Comparison of ENCODE assay signal across 30 cellular contexts in genomic region chr11:6442441-6442840, GRCh38. TPM values are rescaled to one million over a fixed set of nuclear protein-coding genes. Genes with fewer than 3 reads are reported as not detected.
"Had no signal": no experiment of that assay in that cellular context is flagged by ENCODE, and none has a peak within 500 bp of the region (broad histone marks: within the 10 kb centered on the region; RNA-seq: fewer than 3 reads in every experiment).

No MANE protein-coding gene starts in this region.

- H3K4me3 ChIP-seq: breast epithelium, cardiac muscle cell, colonic mucosa, esophagus muscularis mucosa, gastrocnemius medialis had no signal

- H3K27ac ChIP-seq: breast epithelium, cardiac muscle cell, colonic mucosa, esophagus muscularis mucosa, foreskin keratinocyte, gastrocnemius medialis had no signal

- H3K36me3 ChIP-seq: breast epithelium, cardiac muscle cell, colonic mucosa, esophagus muscularis mucosa, gastrocnemius medialis had no signal

- H3K27me3 ChIP-seq: breast epithelium, cardiac muscle cell, colonic mucosa, esophagus muscularis mucosa, foreskin keratinocyte, gastrocnemius medialis had no signal

- H3K4me1 ChIP-seq: breast epithelium, colonic mucosa, esophagus muscularis mucosa, foreskin keratinocyte, gastrocnemius medialis had no signal

- DNase-seq: activated CD4-positive, alpha-beta memory T cell treated with anti-CD3 and anti-CD28 coated beads for 36 hours; activated CD4-positive, alpha-beta T cell treated with anti-CD3 and anti-CD28 coated beads for 36 hours; activated CD4-positive, alpha-beta T cell treated with anti-CD3 and anti-CD28 coated beads, Interleukin-2, amount 10 ng/mL, durations not matched to agents 24 days and 14 days; activated CD4-positive, CD25-positive, alpha-beta regulatory T cell; activated CD4-positive, CD25-positive, alpha-beta regulatory T cell treated with anti-CD3 and anti-CD28 coated beads, Interleukin-2, amount 50 U/mL, for 72 hours; activated CD8-positive, alpha-beta memory T cell treated with anti-CD3 and anti-CD28 coated beads, Interleukin-2, amount 10 ng/mL, durations not matched to agents 7 days and 5 days; activated CD8-positive, alpha-beta memory T cell treated with anti-CD3 and anti-CD28 coated beads, Interleukin-2, amount 50 U/mL, for 4 hours; activated CD8-positive, alpha-beta T cell treated with anti-CD3 and anti-CD28 coated beads, Interleukin-2, amount 10 ng/mL, durations not matched to agents 7 days and 5 days; activated gamma-delta T cell; activated naive CD4-positive, alpha-beta T cell; activated naive CD4-positive, alpha-beta T cell treated with anti-CD3 and anti-CD28 coated beads, Interleukin-2, amount 10 ng/mL, durations not matched to agents 7 days and 5 days; activated naive CD8-positive, alpha-beta T cell treated with anti-CD3 and anti-CD28 coated beads, Interleukin-2, amount 10 ng/mL, durations not matched to agents 7 days and 5 days; activated T-cell treated with anti-CD3 and anti-CD28 coated beads, Interleukin-2, amount 50 U/mL, for 24 hours; activated T-cell treated with anti-CD3 and anti-CD28 coated beads, Interleukin-2, amount 50 U/mL, for 72 hours; amniotic stem cell; central memory CD4-positive, alpha-beta T cell; cerebellar nuclear complex; colonic mucosa; dermis blood vessel endothelial cell; effector CD4-positive, alpha-beta T cell; effector memory CD8-positive, alpha-beta T cell; erythroblast; foreskin keratinocyte; gastrocnemius medialis; glutamatergic neuron; T-helper 2 cell had no signal

- H3K9me3 ChIP-seq: breast epithelium, colonic mucosa, esophagus muscularis mucosa, gastrocnemius medialis had no signal

RNA-seq across cellular contexts. Expression of gene HPX, which starts 1.7 kb away (rescaled TPM):
- total RNA-seq: activated CD4-positive, alpha-beta T cell treated with anti-CD3 and anti-CD28 coated beads, Interleukin-2, amount 10 ng/mL, durations not matched to agents 24 days and 14 days; activated CD8-positive, alpha-beta memory T cell treated with anti-CD3 and anti-CD28 coated beads for 36 hours; activated CD8-positive, alpha-beta T cell treated with anti-CD3 and anti-CD28 coated beads, Interleukin-2, amount 10 ng/mL, durations not matched to agents 7 days and 5 days had no signal
